14 cellular contexts compared by ENCODE assay signal in genomic region chr14:81384900-81385299, GRCh38. TPM values are rescaled to one million over a fixed set of nuclear protein-coding genes. Genes with fewer than 3 reads are reported as not detected.
DNase-seq lines count a peak whose midpoint lies in the region; ATAC-seq, FAIRE-seq and TF ChIP-seq lines count a peak whose summit lies in the region.
"Had no signal": no experiment of that assay in that cellular context is flagged by ENCODE, and none has a peak within 500 bp of the region (broad histone marks: within the 10 kb centered on the region; RNA-seq: fewer than 3 reads in every experiment).

No MANE protein-coding gene starts in this region.

- peaks cover 7% of the 10 kb centered on the region for H3K4me1 Mint-ChIP-seq in endodermal cell

- H3K27me3 ChIP-seq in BE2C, result no peaks in the 10 kb centered on the region
- H3K27me3 ChIP-seq in small intestine (ENCODE audit: control insufficient read depth in 2 of 2, insufficient read depth in 2 of 2, low read length in 2 of 2), result no peaks in the 10 kb centered on the region
- H3K27me3 ChIP-seq in endodermal cell (ENCODE audit: control insufficient read depth, insufficient read depth, low read length, poor library complexity, severe bottlenecking), result no peaks in the 10 kb centered on the region

- H3K9me3 ChIP-seq in BE2C, result no peaks in the 10 kb centered on the region
- H3K9me3 ChIP-seq in small intestine (ENCODE audit: control insufficient read depth, low read depth), result no peaks in the 10 kb centered on the region
- H3K9me3 ChIP-seq in endodermal cell (ENCODE audit: control insufficient read depth, low read length), result peaks cover 8% of the 10 kb centered on the region

- H3K36me3 ChIP-seq in BE2C, result peaks cover 8% of the 10 kb centered on the region
- no peaks in the 10 kb centered on the region for H3K36me3 ChIP-seq in small intestine (ENCODE audit: control insufficient read depth in 2 of 2, insufficient read depth in 2 of 2, low read length in 2 of 2)
- H3K36me3 ChIP-seq in endodermal cell (ENCODE audit: control insufficient read depth, insufficient read depth, low read length), result no peaks in the 10 kb centered on the region

- 55 to 64% (median 61%) methylated on average over 1 of the region's 1 CpG for WGBS in small intestine, 3 donors
- 91% methylated on average over 1 of the region's 1 CpG; no CpG with 5 or more reads in 1 of the 2 experiments for WGBS in endodermal cell (ENCODE audit: insufficient coverage in 1 of 2, insufficient read length in 1 of 2), 2 experiments

- ATAC-seq in HG03354 (IDR thresholded peaks at IDR 0.05; ENCODE audit: poor library complexity, severe bottlenecking, unreplicated experiment), result no peak
- ATAC-seq: CD8-positive, alpha-beta T cell; Panc1 had no signal

- H3K27ac Mint-ChIP-seq in endodermal cell, result no peak overlapping the region
- H3K27ac Mint-ChIP-seq: CD8-positive, alpha-beta T cell had no signal

- H3K27ac ChIP-seq in small intestine (ENCODE audit: low read depth in 1 of 2, low read length in 1 of 2) (no peak overlapping the region), endodermal cell (ENCODE audit: low read depth, low read length) (no peak overlapping the region)

- no peak overlapping the region for H3K4me3 Mint-ChIP-seq in endodermal cell
- H3K4me3 Mint-ChIP-seq: CD8-positive, alpha-beta T cell; neural crest cell had no signal

- H3K27me3 Mint-ChIP-seq in endodermal cell (ENCODE audit: insufficient read depth), result no peaks in the 10 kb centered on the region

- H3K9ac ChIP-seq in endodermal cell (ENCODE audit: extremely low read depth, low read length, poor library complexity, severe bottlenecking), result no peak overlapping the region

- TF ChIP-seq CTCF in BE2C (IDR thresholded peaks at IDR 0.05; ENCODE audit: low read depth, low read length) (no peak), endodermal cell (conservative IDR thresholded peaks at IDR 0.05) (no peak)

- H3K4me3 ChIP-seq in BE2C (ENCODE audit: low read depth, low read length), result no peak overlapping the region
- H3K4me3 ChIP-seq in small intestine (ENCODE audit: low read depth in 1 of 2, low read length in 2 of 2), result no peak overlapping the region
- H3K4me3 ChIP-seq in endodermal cell (ENCODE audit: low read length), result no peak overlapping the region

- peak; percentile 42 for DNase-seq in BE2C
- peak; percentile 13 for DNase-seq in NCI-H146 treated with DMSO at 0.1 percent for 48 hours (lab: John Stamatoyannopoulos, UW; ENCODE audit: unreplicated experiment)
- peak; percentile 93 for DNase-seq in astrocyte of the hippocampus (ENCODE audit: low read depth, low spot score)
- DNase-seq in left kidney (ENCODE audit: low read depth, low spot score), result peak; percentile 84
- DNase-seq in small intestine, result no peak
- no peak for DNase-seq in endodermal cell
- no peak for DNase-seq in epidermal melanocyte (ENCODE audit: insufficient read length, low spot score)
- DNase-seq: activated CD4-positive, CD25-positive, alpha-beta regulatory T cell; CD8-positive, alpha-beta T cell; stimulated activated CD4-positive, alpha-beta T cell treated with anti-CD3 and anti-CD28 coated beads, Interleukin-2, amount 100 ng/mL, for 24 hours had no signal

- H3K4me1 ChIP-seq in BE2C (peaks cover 17% of the 10 kb centered on the region), small intestine (ENCODE audit: control insufficient read depth in 2 of 2, insufficient read depth in 1 of 2, low read depth in 1 of 2, low read length in 1 of 2) (no peaks in the 10 kb centered on the region), endodermal cell (ENCODE audit: control insufficient read depth, insufficient read depth, low read length) (no peaks in the 10 kb centered on the region)

- peaks cover 17% of the 10 kb centered on the region for H3K36me3 Mint-ChIP-seq in endodermal cell (ENCODE audit: low read depth)
- H3K36me3 Mint-ChIP-seq: CD8-positive, alpha-beta T cell had no signal

- peaks cover 8% of the 10 kb centered on the region for H3K9me3 Mint-ChIP-seq in endodermal cell
- H3K9me3 Mint-ChIP-seq: CD8-positive, alpha-beta T cell had no signal

- FAIRE-seq in small intestine (lab: Jason Lieb, UNC), result no peak
- FAIRE-seq: GM12891 had no signal

RNA-seq across cellular contexts. Expression of gene STON2, which starts 15.2 kb away (rescaled TPM):
- 6.8 TPM for polyA plus RNA-seq in BE2C (2012; ENCODE audit: insufficient read depth, insufficient read length, low read depth)
- 1 to 10 TPM; 3.4 to 4.9 (median 3.7) TPM for polyA plus RNA-seq in small intestine
- total RNA-seq in endodermal cell, result 10 to 100 TPM; 37.2 to 43.9 TPM
- polyA plus RNA-seq in endodermal cell (2013, experiment 1 of 2), result 19.2 TPM
- 22.6 TPM for polyA plus RNA-seq in endodermal cell (2013, experiment 2 of 2)
- total RNA-seq: CD8-positive, alpha-beta T cell had no signal

Comparison
In these comparisons a context has a peak if more than half of its experiments do, and no peak if none do; other contexts are left out.
1. DNase-seq: peak in BE2C (single experiment), NCI-H146 treated with DMSO at 0.1 percent for 48 hours (single experiment), astrocyte of the hippocampus (single experiment) and left kidney (single experiment); none in small intestine (single experiment), endodermal cell (single experiment) and epidermal melanocyte (single experiment).